ENCODE assay signal across 9 cellular contexts in genomic region chr6:151036869-151037680, GRCh38.
DNase-seq lines count a peak whose midpoint lies in the region; ATAC-seq, FAIRE-seq and TF ChIP-seq lines count a peak whose summit lies in the region.
"Had no signal": no experiment of that assay in that cellular context is flagged by ENCODE, and none has a peak within 500 bp of the region (broad histone marks: within the 10 kb centered on the region; RNA-seq: fewer than 3 reads in every experiment).

No MANE protein-coding gene starts in this region.

- no peak overlapping the region for H3K4me3 ChIP-seq in Peyer's patch
- no peak overlapping the region for H3K4me3 ChIP-seq in pancreas
- H3K4me3 ChIP-seq in testis = no peak overlapping the region

- no peak for FAIRE-seq in pancreas (lab: Jason Lieb, UNC)

- H3K4me1 ChIP-seq in Peyer's patch (peaks cover 0 to 3% (median 0%) of the 10 kb centered on the region in 4 donors), pancreas (peaks cover 10 to 16% (median 13%) of the 10 kb centered on the region in 3 donors), testis (no peaks in the 10 kb centered on the region)

- peak overlapping the region in 3 of 4 donors; percentile 63 to 93 (median 85) for H3K27ac ChIP-seq in Peyer's patch
- peak overlapping the region; percentile 42 to 86 (median 66) for H3K27ac ChIP-seq in pancreas
- H3K27ac ChIP-seq in testis = peak overlapping the region in 1 of 2 donors; percentile 64

- DNase-seq in Daoy (ENCODE audit: low read depth) (peak; percentile 91), Peyer's patch (peak in 1 of 3 donors; percentile 60), dermis microvascular lymphatic vessel endothelial cell (ENCODE audit: low read depth in 2 of 2) (peak; percentile 30 to 92), pancreas (no peak), NCI-H187 treated with DMSO at 0.1 percent for 48 hours (lab: John Stamatoyannopoulos, UW) (no peak), testis (no peak), AML-193 (lab: John Stamatoyannopoulos, UW) (no peak), NCI-H1694 treated with DMSO at 0.1 percent for 48 hours (lab: John Stamatoyannopoulos, UW) (no peak)
- DNase-seq: NCI-H1105 had no signal

- intact Hi-C loops in pancreas (cut with DNase I) = no loop called here
- intact Hi-C loops in testis (cut with DNase I; ENCODE audit: low total_unique reads) = no loop called here

- H3K36me3 ChIP-seq in Peyer's patch (no peaks in the 10 kb centered on the region), pancreas (no peaks in the 10 kb centered on the region), testis (ENCODE audit: low read depth, missing control alignments) (no peaks in the 10 kb centered on the region)

- H3K27me3 ChIP-seq in Peyer's patch (no peaks in the 10 kb centered on the region), pancreas (no peaks in the 10 kb centered on the region), testis (no peaks in the 10 kb centered on the region)

- TF ChIP-seq POLR2A in Peyer's patch (IDR thresholded peaks at IDR 0.05) = no peak
- TF ChIP-seq POLR2A in testis (IDR thresholded peaks at IDR 0.05) = no peak

- WGBS in pancreas, 2 donors = 85 to 87% methylated on average over 12 of the region's 12 CpGs
- 81 to 87% methylated on average over 12 of the region's 12 CpGs for WGBS in testis, 2 donors

- ATAC-seq in pancreas = no peak

- H3K9me3 ChIP-seq in Peyer's patch = no peaks in the 10 kb centered on the region
- H3K9me3 ChIP-seq in pancreas = no peaks in the 10 kb centered on the region
- no peaks in the 10 kb centered on the region for H3K9me3 ChIP-seq in testis

- TF ChIP-seq CTCF in Peyer's patch (IDR thresholded peaks at IDR 0.05) = no peak
- no peak for TF ChIP-seq CTCF in pancreas (IDR thresholded peaks at IDR 0.05)
- no peak for TF ChIP-seq CTCF in testis (IDR thresholded peaks at IDR 0.05)

Comparison
In these comparisons a context has a peak if more than half of its experiments do, and no peak if none do; other contexts are left out.
1. DNase-seq: peak in Daoy (single experiment) and dermis microvascular lymphatic vessel endothelial cell (2 of 2); none in pancreas (0 of 6), NCI-H187 treated with DMSO at 0.1 percent for 48 hours (single experiment), testis (single experiment), AML-193 (0 of 2) and NCI-H1694 treated with DMSO at 0.1 percent for 48 hours (single experiment).